1 cellular context compared by ENCODE assay signal in genomic region chr17:82457790-82458129, GRCh38.
TF ChIP-seq lines count a peak whose summit lies in the region.

No MANE protein-coding gene starts in this region.

TF ChIP-seq in H1, 55 proteins besides CTCF, POLR2A, EP300 and RAD21:
- TF ChIP-seq SAP30 (IDR thresholded peaks at IDR 0.05; ENCODE audit: insufficient read depth, insufficient replicate concordance, low read length) (peak; percentile 58), CBX8 (IDR thresholded peaks at IDR 0.05; ENCODE audit: borderline replicate concordance, low read depth, low read length) (no peak), SIN3A (conservative IDR thresholded peaks at IDR 0.05 in 1 of 2, IDR thresholded peaks at IDR 0.05 in 1 of 2; ENCODE audit: low read depth in 1 of 2, low read length in 2 of 2) (peak in 1 of 2 experiments; percentile 82; a peak in 2 of 4 replicates), KDM4A (IDR thresholded peaks at IDR 0.05; ENCODE audit: low read depth, low read length, severe bottlenecking) (no peak)
